ENCODE assay signal across 19 cellular contexts in the genomic region with DNA sequence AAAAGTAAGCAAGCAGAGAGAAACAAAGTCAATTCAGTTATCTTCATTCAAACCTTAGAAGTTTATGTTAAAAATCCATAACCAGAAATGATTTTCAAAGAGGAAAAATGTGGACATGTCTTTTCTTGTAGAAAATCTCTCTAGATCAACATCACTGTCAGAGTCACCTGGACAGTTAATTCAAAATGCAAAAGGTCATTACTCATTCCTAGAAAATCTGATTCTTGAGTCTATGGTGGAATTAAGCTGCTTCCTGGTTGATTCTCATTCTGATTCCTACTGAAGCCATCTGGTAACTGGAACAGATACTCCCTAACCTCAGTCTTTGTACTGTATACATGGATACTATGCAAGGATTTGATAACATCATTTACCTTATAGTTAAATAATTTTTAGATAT.
DNase-seq lines count a peak whose midpoint lies in the region; ATAC-seq, FAIRE-seq and TF ChIP-seq lines count a peak whose summit lies in the region.
"Had no signal": no experiment of that assay in that cellular context is flagged by ENCODE, and none has a peak within 500 bp of the region (broad histone marks: within the 10 kb centered on the region; RNA-seq: fewer than 3 reads in every experiment).

No MANE protein-coding gene starts in this region.

- FAIRE-seq in RCC 7860 (lab: Jason Lieb, UNC), result peak; percentile 26

- POLR2A ChIA-PET in MCF 10A (lab: Yijun Ruan, JAX), result interaction anchor here (0.5 to 1.1 kb wide), 2 partner anchors 49 to 867 kb away, joined by 3 to 4 read pairs; no protein-coding TSS in a partner anchor

- no peaks in the 10 kb centered on the region for H3K9me3 Mint-ChIP-seq in MCF 10A (ENCODE audit: unreplicated experiment)
- H3K9me3 Mint-ChIP-seq: CD8-positive, alpha-beta memory T cell; H9 had no signal

- H3K4me1 ChIP-seq in breast epithelium, result no peaks in the 10 kb centered on the region
- H3K4me1 ChIP-seq in foreskin keratinocyte, result peaks cover 12% of the 10 kb centered on the region
- H3K4me1 ChIP-seq: BLaER1 had no signal

- H3K4me3 ChIP-seq in breast epithelium, result no peak overlapping the region
- H3K4me3 ChIP-seq: BLaER1, PC-9, SJSA1 had no signal

- H3K27ac ChIP-seq in breast epithelium (no peak overlapping the region), foreskin keratinocyte (no peak overlapping the region)
- H3K27ac ChIP-seq: BLaER1, HL-60, PC-9, SJSA1 had no signal

- peaks cover 6% of the 10 kb centered on the region for H3K36me3 Mint-ChIP-seq in MCF 10A (ENCODE audit: insufficient read depth, unreplicated experiment)
- H3K36me3 Mint-ChIP-seq: CD8-positive, alpha-beta memory T cell had no signal

- no peak overlapping the region for H3K4me3 Mint-ChIP-seq in MCF 10A (ENCODE audit: unreplicated experiment)
- H3K4me3 Mint-ChIP-seq: CD8-positive, alpha-beta memory T cell; H9 had no signal

- DNase-seq in MCF 10A (ENCODE audit: unreplicated experiment), result peak; percentile 36
- DNase-seq in breast epithelium (ENCODE audit: low spot score in 2 of 2), result no peak
- no peak for DNase-seq in RCC 7860 (ENCODE audit: low spot score)
- DNase-seq in foreskin keratinocyte, result peak; percentile 70 to 89
- no peak for DNase-seq in HK-2 (ENCODE audit: unreplicated experiment)
- no peak for DNase-seq in NCI-H1105 treated with DMSO at 0.1 percent for 48 hours (lab: John Stamatoyannopoulos, UW)
- DNase-seq in Kasumi-1 (lab: John Stamatoyannopoulos, UW), result no peak
- DNase-seq: CD8-positive, alpha-beta memory T cell; DMS79; H9; NCI-H1436; NCI-H1930; NCI-H226; NCI-H524 treated with DMSO at 0.1 percent for 48 hours; PC-9; SW 1271 had no signal

- H3K27me3 Mint-ChIP-seq in MCF 10A (ENCODE audit: insufficient read depth, unreplicated experiment), result no peaks in the 10 kb centered on the region

- peaks cover 20% of the 10 kb centered on the region for H3K4me1 Mint-ChIP-seq in MCF 10A (ENCODE audit: insufficient read depth, unreplicated experiment)
- H3K4me1 Mint-ChIP-seq: CD8-positive, alpha-beta memory T cell; H9 had no signal

- intact Hi-C loops in MCF 10A (cut with micrococcal nuclease) (no loop called here), breast epithelium (cut with DNase I; ENCODE audit: low total_unique reads) (no loop called here)

- ATAC-seq in foreskin keratinocyte, result peak; percentile 91

- CTCF ChIA-PET in MCF 10A (lab: Yijun Ruan, JAX), result no interaction called here

- no peaks in the 10 kb centered on the region for H3K9me3 ChIP-seq in breast epithelium
- H3K9me3 ChIP-seq: BLaER1, SJSA1 had no signal

- peak overlapping the region; percentile 65 for H3K27ac Mint-ChIP-seq in MCF 10A (ENCODE audit: low read depth, unreplicated experiment)
- H3K27ac Mint-ChIP-seq: CD8-positive, alpha-beta memory T cell; H9 had no signal

- TF ChIP-seq POLR2A in breast epithelium (IDR thresholded peaks at IDR 0.05), result no peak

- no TSS peak for BruUV-seq in MCF 10A (replicated peaks; lab: Mats Ljungman, UMichigan)

- no peaks in the 10 kb centered on the region for H3K36me3 ChIP-seq in breast epithelium
- H3K36me3 ChIP-seq: BLaER1, SJSA1 had no signal

- TF ChIP-seq CTCF in MCF 10A (IDR thresholded peaks at IDR 0.05; ENCODE audit: unreplicated experiment) (no peak), breast epithelium (IDR thresholded peaks at IDR 0.05) (no peak), foreskin keratinocyte (conservative IDR thresholded peaks at IDR 0.05) (no peak)

- no peaks in the 10 kb centered on the region for H3K27me3 ChIP-seq in breast epithelium
- no peaks in the 10 kb centered on the region for H3K27me3 ChIP-seq in foreskin keratinocyte
- H3K27me3 ChIP-seq: BLaER1, SJSA1 had no signal

Comparison
In these comparisons a context has a peak if more than half of its experiments do, and no peak if none do; other contexts are left out.
1. DNase-seq: peak in MCF 10A (single experiment) and foreskin keratinocyte (2 of 2); none in breast epithelium (0 of 2), RCC 7860 (single experiment), HK-2 (single experiment), NCI-H1105 treated with DMSO at 0.1 percent for 48 hours (single experiment) and Kasumi-1 (0 of 2).